ENCODE assay signal across 9 cellular contexts in the genomic region with DNA sequence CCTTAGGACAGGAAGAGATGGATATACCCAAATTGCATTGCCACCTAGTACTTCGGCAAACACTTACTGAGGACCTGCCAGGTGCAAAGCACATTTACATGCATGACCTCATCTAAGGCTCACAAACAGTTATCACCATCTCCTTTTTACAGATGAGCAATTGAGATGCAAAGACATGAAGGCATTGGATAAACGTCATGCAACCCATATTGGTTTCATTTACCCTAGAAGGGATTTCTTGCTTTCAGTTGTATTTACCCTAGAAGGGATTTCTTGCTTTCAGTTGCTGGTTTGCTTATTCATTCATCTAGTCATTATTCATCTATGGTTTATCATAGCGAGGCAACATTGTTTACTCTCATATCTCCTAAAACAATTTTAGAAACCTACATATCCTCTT. TPM values are rescaled to one million over a fixed set of nuclear protein-coding genes. Genes with fewer than 3 reads are reported as not detected.
DNase-seq lines count a peak whose midpoint lies in the region; ATAC-seq and TF ChIP-seq lines count a peak whose summit lies in the region.
"Had no signal": no experiment of that assay in that cellular context is flagged by ENCODE, and none has a peak within 500 bp of the region (broad histone marks: within the 10 kb centered on the region; RNA-seq: fewer than 3 reads in every experiment).

No MANE protein-coding gene starts in this region.

- no peaks in the 10 kb centered on the region for H3K9me3 ChIP-seq in tibial nerve

- ATAC-seq in GM19438 (IDR thresholded peaks at IDR 0.05; ENCODE audit: low read depth, unreplicated experiment), result peak; percentile 60
- ATAC-seq in HG03064 (IDR thresholded peaks at IDR 0.05; ENCODE audit: low read depth, unreplicated experiment), result peak; percentile 65
- no peak for ATAC-seq in left ventricle myocardium superior

- TF ChIP-seq POLR2A in tibial nerve (IDR thresholded peaks at IDR 0.05), result no peak

- no peak for TF ChIP-seq EP300 in tibial nerve (IDR thresholded peaks at IDR 0.05)

- no peak overlapping the region for H3K4me3 ChIP-seq in tibial nerve

- H3K36me3 ChIP-seq in tibial nerve, result no peaks in the 10 kb centered on the region

- no peaks in the 10 kb centered on the region for H3K27me3 ChIP-seq in tibial nerve

- no peak overlapping the region for H3K27ac ChIP-seq in tibial nerve

- WGBS in tibial nerve, 2 donors, result 89 to 95% methylated on average over 3 of the region's 3 CpGs

- TF ChIP-seq CTCF in GM13976 (IDR thresholded peaks at IDR 0.05; ENCODE audit: borderline replicate concordance, control extremely low read depth, extremely low read depth, insufficient read depth, missing control alignments), result no peak
- TF ChIP-seq CTCF in tibial nerve (IDR thresholded peaks at IDR 0.05), result no peak

- intact Hi-C loops in left ventricle myocardium superior (cut with micrococcal nuclease), result no loop called here

- in situ Hi-C loops in GM13976 (cut with MboI; ENCODE audit: low sequenced_read_pairs, unreplicated experiment), result no loop called here

- H3K4me1 ChIP-seq in tibial nerve, result peaks cover 0 to 33% (median 0%) of the 10 kb centered on the region in 4 donors

- DNase-seq in GM13976 (ENCODE audit: low spot score) (peak; percentile 61), NCI-H69 (lab: John Stamatoyannopoulos, UW) (peak; percentile 53), cortex of kidney (lab: John Stamatoyannopoulos, UW) (no peak), tibial nerve (ENCODE audit: low spot score in 2 of 2) (no peak), Ammon's horn (ENCODE audit: low spot score) (no peak), left ventricle myocardium superior (no peak)

RNA-seq across cellular contexts. Expression of a gene that starts 52.2 kb away (rescaled TPM):
- total RNA-seq in tibial nerve (10 to 100 TPM in 2 of 4 donors, 1 to 10 TPM in 2; 4.2 to 20.5 (median 14.0) TPM), left ventricle myocardium superior (0.69 TPM)
- total RNA-seq: MCF 10A had no signal

Comparison
In these comparisons a context has a peak if more than half of its experiments do, and no peak if none do; other contexts are left out.
1. DNase-seq: peak in GM13976 (single experiment) and NCI-H69 (single experiment); none in cortex of kidney (single experiment), tibial nerve (0 of 2), Ammon's horn (single experiment) and left ventricle myocardium superior (single experiment).